14 cellular contexts compared by ENCODE assay signal in the genomic region with DNA sequence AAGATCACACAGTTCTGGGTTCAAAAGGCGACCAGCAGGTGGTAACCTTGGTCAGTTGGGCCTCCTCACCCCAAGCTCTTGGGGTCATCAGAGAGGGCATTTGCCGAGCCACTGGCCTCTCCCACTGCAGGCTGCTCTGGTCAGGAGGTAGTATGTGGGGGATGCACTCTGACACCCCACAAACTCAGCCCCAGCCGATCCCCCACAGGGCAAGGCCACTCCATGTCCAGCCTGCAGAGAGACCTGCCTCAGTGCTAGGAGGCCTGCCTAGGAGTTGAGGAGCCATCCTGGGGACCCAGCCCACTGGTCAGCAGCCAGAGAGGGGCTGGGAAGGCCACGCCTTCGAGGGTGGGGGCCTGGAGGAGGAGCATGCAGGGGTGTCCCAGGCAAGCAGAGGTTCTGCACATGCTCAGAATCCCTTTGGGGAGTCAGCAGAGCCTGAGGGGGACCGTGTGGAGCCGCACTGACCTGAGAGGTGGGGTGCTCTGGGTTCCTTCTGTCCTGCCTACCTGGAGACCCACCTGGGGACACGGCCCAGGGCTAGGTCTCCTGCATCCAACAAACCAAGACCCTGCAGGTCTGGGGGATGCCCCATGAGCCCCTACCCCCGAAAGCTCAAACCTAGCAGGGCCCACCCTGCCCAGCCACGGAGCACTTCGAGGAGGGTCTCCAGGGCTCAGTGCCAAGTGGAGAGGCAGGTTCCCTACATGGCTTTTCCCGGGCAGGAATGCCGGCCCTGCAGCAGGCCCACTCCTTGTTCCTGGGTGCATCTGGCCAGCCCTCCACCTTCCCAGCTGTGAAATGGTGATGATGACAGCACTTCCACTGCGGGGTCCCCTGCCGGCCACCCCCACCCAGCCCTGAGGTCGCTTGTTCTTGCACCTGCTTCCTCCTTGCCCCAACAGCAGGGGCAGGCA. TPM values are rescaled to one million over a fixed set of nuclear protein-coding genes. Genes with fewer than 3 reads are reported as not detected.
A peak's percentile ranks its signal among the peaks of the same experiment; 100 is the strongest.
DNase-seq lines count a peak whose midpoint lies in the region; ATAC-seq and TF ChIP-seq lines count a peak whose summit lies in the region.
"Had no signal": no experiment of that assay in that cellular context is flagged by ENCODE, and none has a peak within 500 bp of the region (broad histone marks: within the 10 kb centered on the region; RNA-seq: fewer than 3 reads in every experiment).

No MANE protein-coding gene starts in this region.

- ATAC-seq in activated CD4-positive, alpha-beta T cell treated with anti-CD3 and anti-CD28 coated beads for 36 hours, result no peak
- no peak for ATAC-seq in GM19328 (IDR thresholded peaks at IDR 0.05; ENCODE audit: unreplicated experiment)

- H3K36me3 Mint-ChIP-seq in activated CD4-positive, alpha-beta T cell treated with anti-CD3 and anti-CD28 coated beads for 36 hours (ENCODE audit: low read depth), result no peaks in the 10 kb centered on the region
- H3K36me3 Mint-ChIP-seq in activated CD4-positive, alpha-beta T cell treated with anti-CD3 and anti-CD28 coated beads, Interleukin-2, amount 10 ng/mL, durations not matched to agents 24 days and 14 days (ENCODE audit: low read depth), result no peaks in the 10 kb centered on the region
- no peaks in the 10 kb centered on the region for H3K36me3 Mint-ChIP-seq in glutamatergic neuron (ENCODE audit: unreplicated experiment)
- no peaks in the 10 kb centered on the region for H3K36me3 Mint-ChIP-seq in progenitor cell of endocrine pancreas (ENCODE audit: insufficient read depth)

- no peaks in the 10 kb centered on the region for H3K4me1 Mint-ChIP-seq in activated CD4-positive, alpha-beta T cell treated with anti-CD3 and anti-CD28 coated beads for 36 hours
- peaks cover 2% of the 10 kb centered on the region for H3K4me1 Mint-ChIP-seq in activated CD4-positive, alpha-beta T cell treated with anti-CD3 and anti-CD28 coated beads, Interleukin-2, amount 10 ng/mL, durations not matched to agents 24 days and 14 days
- no peaks in the 10 kb centered on the region for H3K4me1 Mint-ChIP-seq in glutamatergic neuron (ENCODE audit: low read depth, unreplicated experiment)
- no peaks in the 10 kb centered on the region for H3K4me1 Mint-ChIP-seq in progenitor cell of endocrine pancreas (ENCODE audit: low read depth)
- H3K4me1 Mint-ChIP-seq: neural crest cell had no signal

- no peaks in the 10 kb centered on the region for H3K27me3 ChIP-seq in WERI-Rb-1 (ENCODE audit: insufficient read depth, low read depth, severe bottlenecking)

- H3K9me3 ChIP-seq in WERI-Rb-1 (ENCODE audit: severe bottlenecking), result no peaks in the 10 kb centered on the region

- no peak overlapping the region for H3K27ac Mint-ChIP-seq in activated CD4-positive, alpha-beta T cell treated with anti-CD3 and anti-CD28 coated beads for 36 hours
- no peak overlapping the region for H3K27ac Mint-ChIP-seq in activated CD4-positive, alpha-beta T cell treated with anti-CD3 and anti-CD28 coated beads, Interleukin-2, amount 10 ng/mL, durations not matched to agents 24 days and 14 days
- H3K27ac Mint-ChIP-seq in glutamatergic neuron (ENCODE audit: unreplicated experiment) (no peak overlapping the region), progenitor cell of endocrine pancreas (no peak overlapping the region)
- H3K27ac Mint-ChIP-seq: dendritic cell treated with granulocyte-macrophage colony-stimulating factor and Interleukin-4, amounts not matched to agents 40 ng/mL and 50 ng/mL, for 4 days; T-helper 1 cell treated with Interleukin-12 subunit alpha and Interleukin-12 subunit beta and Interleukin-4 antibody, amounts not matched to agents 30 μg/mL and 1 μg/mL, for 36 hours had no signal

- intact Hi-C loops in activated CD4-positive, alpha-beta T cell treated with anti-CD3 and anti-CD28 coated beads for 36 hours (cut with DNase I, micrococcal nuclease), result loop anchor here in 1 of 2 experiments (5.0 kb wide), 1 partner anchor 86 kb away; no protein-coding TSS in a partner anchor
- intact Hi-C loops in activated CD4-positive, alpha-beta T cell treated with anti-CD3 and anti-CD28 coated beads, Interleukin-2, amount 10 ng/mL, durations not matched to agents 24 days and 14 days (cut with micrococcal nuclease), result no loop called here

- CTCF ChIA-PET in activated CD4-positive, alpha-beta T cell treated with anti-CD3 and anti-CD28 coated beads for 36 hours (lab: Charles Lee), result no interaction called here

- POLR2A ChIA-PET in activated CD4-positive, alpha-beta T cell treated with anti-CD3 and anti-CD28 coated beads for 36 hours (lab: Charles Lee), result no interaction called here

- H3K4me3 ChIP-seq in WERI-Rb-1 (ENCODE audit: low read depth, low read length), result no peak overlapping the region
- H3K4me3 ChIP-seq: lung had no signal

- no peaks in the 10 kb centered on the region for H3K9me3 Mint-ChIP-seq in activated CD4-positive, alpha-beta T cell treated with anti-CD3 and anti-CD28 coated beads for 36 hours (ENCODE audit: low read depth)
- H3K9me3 Mint-ChIP-seq in activated CD4-positive, alpha-beta T cell treated with anti-CD3 and anti-CD28 coated beads, Interleukin-2, amount 10 ng/mL, durations not matched to agents 24 days and 14 days, result no peaks in the 10 kb centered on the region
- H3K9me3 Mint-ChIP-seq in glutamatergic neuron (ENCODE audit: unreplicated experiment), result peaks cover 9% of the 10 kb centered on the region
- no peaks in the 10 kb centered on the region for H3K9me3 Mint-ChIP-seq in progenitor cell of endocrine pancreas (ENCODE audit: low read depth)
- H3K9me3 Mint-ChIP-seq: dendritic cell treated with granulocyte-macrophage colony-stimulating factor and Interleukin-4, amounts not matched to agents 40 ng/mL and 50 ng/mL, for 4 days; neural crest cell; T-helper 1 cell treated with Interleukin-12 subunit alpha and Interleukin-12 subunit beta and Interleukin-4 antibody, amounts not matched to agents 30 μg/mL and 1 μg/mL, for 36 hours had no signal

- no peaks in the 10 kb centered on the region for H3K27me3 Mint-ChIP-seq in activated CD4-positive, alpha-beta T cell treated with anti-CD3 and anti-CD28 coated beads for 36 hours
- H3K27me3 Mint-ChIP-seq in activated CD4-positive, alpha-beta T cell treated with anti-CD3 and anti-CD28 coated beads, Interleukin-2, amount 10 ng/mL, durations not matched to agents 24 days and 14 days, result no peaks in the 10 kb centered on the region
- H3K27me3 Mint-ChIP-seq in glutamatergic neuron (ENCODE audit: unreplicated experiment), result peaks cover 4% of the 10 kb centered on the region
- peaks cover 4% of the 10 kb centered on the region for H3K27me3 Mint-ChIP-seq in progenitor cell of endocrine pancreas
- H3K27me3 Mint-ChIP-seq: dendritic cell treated with granulocyte-macrophage colony-stimulating factor and Interleukin-4, amounts not matched to agents 40 ng/mL and 50 ng/mL, for 4 days had no signal

- peak; percentile 4 for DNase-seq in activated CD4-positive, alpha-beta T cell treated with anti-CD3 and anti-CD28 coated beads for 36 hours
- DNase-seq in activated CD4-positive, alpha-beta T cell treated with anti-CD3 and anti-CD28 coated beads, Interleukin-2, amount 10 ng/mL, durations not matched to agents 24 days and 14 days, result no peak
- DNase-seq in WERI-Rb-1 (peak; percentile 7), glutamatergic neuron (peak; percentile 16), progenitor cell of endocrine pancreas (ENCODE audit: low spot score, unreplicated experiment) (peak; percentile 6), AML-193 (lab: John Stamatoyannopoulos, UW) (no peak), SIG-M5 (lab: John Stamatoyannopoulos, UW) (no peak)
- DNase-seq: ACHN, amygdala had no signal

- H3K27ac ChIP-seq in WERI-Rb-1, result no peak overlapping the region

- no peak overlapping the region for H3K4me3 Mint-ChIP-seq in activated CD4-positive, alpha-beta T cell treated with anti-CD3 and anti-CD28 coated beads for 36 hours
- H3K4me3 Mint-ChIP-seq in activated CD4-positive, alpha-beta T cell treated with anti-CD3 and anti-CD28 coated beads, Interleukin-2, amount 10 ng/mL, durations not matched to agents 24 days and 14 days, result no peak overlapping the region
- H3K4me3 Mint-ChIP-seq in glutamatergic neuron (ENCODE audit: unreplicated experiment) (no peak overlapping the region), progenitor cell of endocrine pancreas (ENCODE audit: low read depth) (no peak overlapping the region)
- H3K4me3 Mint-ChIP-seq: dendritic cell treated with granulocyte-macrophage colony-stimulating factor and Interleukin-4, amounts not matched to agents 40 ng/mL and 50 ng/mL, for 4 days; neural crest cell; T-helper 1 cell treated with Interleukin-12 subunit alpha and Interleukin-12 subunit beta and Interleukin-4 antibody, amounts not matched to agents 30 μg/mL and 1 μg/mL, for 36 hours had no signal

- TF ChIP-seq CTCF in WERI-Rb-1 (IDR thresholded peaks at IDR 0.05; ENCODE audit: low read depth, low read length), result no peak
- no peak for TF ChIP-seq CTCF in glutamatergic neuron (IDR thresholded peaks at IDR 0.05; ENCODE audit: partially characterized antibody, unreplicated experiment)
- no peak for TF ChIP-seq CTCF in progenitor cell of endocrine pancreas (IDR thresholded peaks at IDR 0.05; ENCODE audit: unreplicated experiment)

- no peaks in the 10 kb centered on the region for H3K36me3 ChIP-seq in WERI-Rb-1

RNA-seq across cellular contexts. Expression of a gene that starts 58.5 kb away (rescaled TPM):
- under 1 TPM; 0.44 to 0.64 TPM for total RNA-seq in activated CD4-positive, alpha-beta T cell treated with anti-CD3 and anti-CD28 coated beads for 36 hours
- 0.63 and 0.66 TPM in 2 replicates for total RNA-seq in activated CD4-positive, alpha-beta T cell treated with anti-CD3 and anti-CD28 coated beads, Interleukin-2, amount 10 ng/mL, durations not matched to agents 24 days and 14 days
- 5.7 TPM for total RNA-seq in glutamatergic neuron (ENCODE audit: unreplicated experiment)
- 1.2 and 2.2 TPM in 2 replicates for total RNA-seq in progenitor cell of endocrine pancreas

Comparison
In these comparisons a context has a peak if more than half of its experiments do, and no peak if none do; other contexts are left out.
1. DNase-seq: peak in activated CD4-positive, alpha-beta T cell treated with anti-CD3 and anti-CD28 coated beads for 36 hours (single experiment), WERI-Rb-1 (single experiment), glutamatergic neuron (single experiment) and progenitor cell of endocrine pancreas (single experiment); none in activated CD4-positive, alpha-beta T cell treated with anti-CD3 and anti-CD28 coated beads, Interleukin-2, amount 10 ng/mL, durations not matched to agents 24 days and 14 days (single experiment), AML-193 (0 of 2) and SIG-M5 (single experiment).